In genomic region chr16:4239682-4240175, GRCh38 we compare ENCODE assay signal across 2 cellular contexts.
TF ChIP-seq lines count a peak whose summit lies in the region.

No MANE protein-coding gene starts in this region.

TF ChIP-seq in GM23338, 12 proteins besides CTCF, POLR2A, EP300 and RAD21 (continued from another document):
- TF ChIP-seq POLR2AphosphoS5 (IDR thresholded peaks at IDR 0.05; ENCODE audit: low read depth) (no peak), ZNF331 (CRISPR knock-in tag; IDR thresholded peaks at IDR 0.05; ENCODE audit: low read depth) (no peak), REST (IDR thresholded peaks at IDR 0.05; ENCODE audit: unreplicated experiment) (no peak), CREB1 (CRISPR knock-in tag; IDR thresholded peaks at IDR 0.05; ENCODE audit: low read depth) (no peak), STAT1 (IDR thresholded peaks at IDR 0.05; ENCODE audit: unreplicated experiment) (no peak), ZNF114 (CRISPR knock-in tag; IDR thresholded peaks at IDR 0.05) (no peak), JUNB (IDR thresholded peaks at IDR 0.05; ENCODE audit: unreplicated experiment) (no peak), ZNF462 (CRISPR knock-in tag; IDR thresholded peaks at IDR 0.05) (no peak), ETS1 (IDR thresholded peaks at IDR 0.05) (no peak)

TF ChIP-seq in SK-N-SH treated with all-trans-retinoic acid at 6 μM for 48 hours, 23 proteins besides CTCF, POLR2A, EP300 and RAD21 (continued from another document):
- no peak for TF ChIP-seq TSHZ2 (CRISPR knock-in tag; IDR thresholded peaks at IDR 0.05)
- no peak for TF ChIP-seq ZNF565 (CRISPR knock-in tag; conservative IDR thresholded peaks at IDR 0.05; ENCODE audit: low read depth)
- TF ChIP-seq CSRNP3 (CRISPR knock-in tag; IDR thresholded peaks at IDR 0.05): no peak
- no peak for TF ChIP-seq ESRRG (CRISPR knock-in tag; IDR thresholded peaks at IDR 0.05)
